In genomic region chr5:154999865-155000264, GRCh38 we compare ENCODE assay signal across 25 cellular contexts. TPM values are rescaled to one million over a fixed set of nuclear protein-coding genes. Genes with fewer than 3 reads are reported as not detected.
DNase-seq lines count a peak whose midpoint lies in the region; ATAC-seq and TF ChIP-seq lines count a peak whose summit lies in the region.
"Had no signal": no experiment of that assay in that cellular context is flagged by ENCODE, and none has a peak within 500 bp of the region (broad histone marks: within the 10 kb centered on the region; RNA-seq: fewer than 3 reads in every experiment).

No MANE protein-coding gene starts in this region.

- intact Hi-C loops in activated T-helper 2 cell treated with anti-CD3 and anti-CD28 coated beads, Interferon-gamma antibody, Interleukin-2, Interleukin-4, amounts not matched to agents 10 μg/mL and 5 μg/mL and 100 μg/mL, durations not matched to agents 14 hours and 24 hours and 36 hours (cut with micrococcal nuclease), result no loop called here

- no peaks in the 10 kb centered on the region for H3K4me1 Mint-ChIP-seq in activated T-helper 2 cell treated with anti-CD3 and anti-CD28 coated beads, Interferon-gamma antibody, Interleukin-2, Interleukin-4, amounts not matched to agents 10 μg/mL and 5 μg/mL and 100 μg/mL, durations not matched to agents 14 hours and 24 hours and 36 hours (ENCODE audit: low read depth)
- H3K4me1 Mint-ChIP-seq in effector memory CD8-positive, alpha-beta T cell (ENCODE audit: low read depth in 2 of 2), result no peaks in the 10 kb centered on the region
- H3K4me1 Mint-ChIP-seq: CD8-positive, alpha-beta memory T cell had no signal

- TF ChIP-seq CTCF in GM10248 (IDR thresholded peaks at IDR 0.05; ENCODE audit: control extremely low read depth, extremely low read depth, low read depth, missing control alignments), result no peak
- no peak for TF ChIP-seq CTCF in GM20000 (IDR thresholded peaks at IDR 0.05; ENCODE audit: extremely low read depth, missing control alignments)

- no peak overlapping the region for H3K4me3 Mint-ChIP-seq in activated T-helper 2 cell treated with anti-CD3 and anti-CD28 coated beads, Interferon-gamma antibody, Interleukin-2, Interleukin-4, amounts not matched to agents 10 μg/mL and 5 μg/mL and 100 μg/mL, durations not matched to agents 14 hours and 24 hours and 36 hours (ENCODE audit: low read depth)
- H3K4me3 Mint-ChIP-seq in effector memory CD8-positive, alpha-beta T cell, result no peak overlapping the region
- H3K4me3 Mint-ChIP-seq: CD8-positive, alpha-beta memory T cell had no signal

- ATAC-seq in GM18502 (IDR thresholded peaks at IDR 0.05; ENCODE audit: poor library complexity, unreplicated experiment) (peak; percentile 90), GM21360 (IDR thresholded peaks at IDR 0.05; ENCODE audit: unreplicated experiment) (peak; percentile 71), HG02852 (IDR thresholded peaks at IDR 0.05; ENCODE audit: unreplicated experiment) (peak; percentile 79), HG03469 (IDR thresholded peaks at IDR 0.05; ENCODE audit: unreplicated experiment) (peak; percentile 54)
- no peak for ATAC-seq in effector memory CD8-positive, alpha-beta T cell (replicated peaks)
- ATAC-seq: K562, SK-N-SH treated with all-trans-retinoic acid at 6 μM for 48 hours had no signal

- H3K27ac Mint-ChIP-seq in activated T-helper 2 cell treated with anti-CD3 and anti-CD28 coated beads, Interferon-gamma antibody, Interleukin-2, Interleukin-4, amounts not matched to agents 10 μg/mL and 5 μg/mL and 100 μg/mL, durations not matched to agents 14 hours and 24 hours and 36 hours, result no peak overlapping the region
- no peak overlapping the region for H3K27ac Mint-ChIP-seq in effector memory CD8-positive, alpha-beta T cell
- H3K27ac Mint-ChIP-seq: CD8-positive, alpha-beta memory T cell had no signal

- no peak for DNase-seq in activated T-helper 2 cell treated with anti-CD3 and anti-CD28 coated beads, Interferon-gamma antibody, Interleukin-2, Interleukin-4, amounts not matched to agents 10 μg/mL and 5 μg/mL and 100 μg/mL, durations not matched to agents 14 hours and 24 hours and 36 hours (ENCODE audit: low spot score)
- DNase-seq in GM10248 (ENCODE audit: extremely low spot score), result no peak
- DNase-seq in GM20000 (ENCODE audit: low spot score), result no peak
- DNase-seq in effector memory CD8-positive, alpha-beta T cell, result no peak
- DNase-seq: 8988T; CD8-positive, alpha-beta memory T cell; DMS79 treated with DMSO at 0.1 percent for 48 hours; GM23248; HCEC 1CT; MV-4-11; NCI-H1417 treated with DMSO at 0.1 percent for 48 hours; NCI-H1930; NCI-H446; NK-92 treated with Interleukin-12 subunit alpha and Interleukin-12 subunit beta, amount 100 ng/mL, for 24 hours; OCI-M1; SHP77 treated with DMSO at 0.1 percent for 48 hours; T-helper 1 cell; T1000 had no signal

- CTCF ChIA-PET in GM10248 (lab: Yijun Ruan, JAX), result no interaction called here

- POLR2A ChIA-PET in GM10248 (lab: Yijun Ruan, JAX), result no interaction called here

- peaks cover 21% of the 10 kb centered on the region for H3K27me3 Mint-ChIP-seq in activated T-helper 2 cell treated with anti-CD3 and anti-CD28 coated beads, Interferon-gamma antibody, Interleukin-2, Interleukin-4, amounts not matched to agents 10 μg/mL and 5 μg/mL and 100 μg/mL, durations not matched to agents 14 hours and 24 hours and 36 hours (ENCODE audit: low read depth)
- H3K27me3 Mint-ChIP-seq in effector memory CD8-positive, alpha-beta T cell, result peaks cover 35 to 40% of the 10 kb centered on the region in 2 donors

- no peaks in the 10 kb centered on the region for H3K36me3 Mint-ChIP-seq in activated T-helper 2 cell treated with anti-CD3 and anti-CD28 coated beads, Interferon-gamma antibody, Interleukin-2, Interleukin-4, amounts not matched to agents 10 μg/mL and 5 μg/mL and 100 μg/mL, durations not matched to agents 14 hours and 24 hours and 36 hours (ENCODE audit: low read depth)
- no peaks in the 10 kb centered on the region for H3K36me3 Mint-ChIP-seq in effector memory CD8-positive, alpha-beta T cell (ENCODE audit: insufficient read depth)

- no peaks in the 10 kb centered on the region for H3K9me3 Mint-ChIP-seq in activated T-helper 2 cell treated with anti-CD3 and anti-CD28 coated beads, Interferon-gamma antibody, Interleukin-2, Interleukin-4, amounts not matched to agents 10 μg/mL and 5 μg/mL and 100 μg/mL, durations not matched to agents 14 hours and 24 hours and 36 hours
- H3K9me3 Mint-ChIP-seq in effector memory CD8-positive, alpha-beta T cell, result no peaks in the 10 kb centered on the region

RNA-seq across cellular contexts. Expression of gene KIF4B, which starts 13.7 kb away (rescaled TPM):
- 0.07 TPM in 1 of 2 replicates, not detected in the other for total RNA-seq in activated T-helper 2 cell treated with anti-CD3 and anti-CD28 coated beads, Interferon-gamma antibody, Interleukin-2, Interleukin-4, amounts not matched to agents 10 μg/mL and 5 μg/mL and 100 μg/mL, durations not matched to agents 14 hours and 24 hours and 36 hours
- total RNA-seq: GM23248, RPMI7951 had no signal

RNA-seq across cellular contexts. Expression of gene MRPL22, which starts 59.0 kb away (rescaled TPM):
- 79.2 and 81.9 TPM in 2 replicates for total RNA-seq in activated T-helper 2 cell treated with anti-CD3 and anti-CD28 coated beads, Interferon-gamma antibody, Interleukin-2, Interleukin-4, amounts not matched to agents 10 μg/mL and 5 μg/mL and 100 μg/mL, durations not matched to agents 14 hours and 24 hours and 36 hours
